In the genomic region with DNA sequence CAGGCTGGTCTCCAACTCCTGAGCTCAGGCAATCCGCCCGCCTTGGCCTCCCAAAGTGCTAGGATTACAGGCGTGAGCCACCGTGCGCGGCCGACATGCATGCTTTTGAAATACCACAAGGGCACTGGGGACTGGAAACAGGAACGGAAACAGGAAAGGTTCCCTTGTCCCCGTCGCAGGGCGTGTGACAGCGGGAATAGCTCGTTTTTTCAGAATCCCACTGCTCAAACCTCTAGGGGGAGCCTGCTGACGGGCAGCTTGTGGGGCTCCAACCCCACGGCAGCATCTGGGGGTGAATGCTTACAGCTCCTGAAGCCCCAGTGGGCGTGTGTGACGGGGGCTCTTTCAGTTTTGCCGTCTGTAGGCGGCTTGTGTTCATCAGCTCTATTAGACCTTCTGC, we compare ENCODE assay signal across 11 cellular contexts. TPM values are rescaled to one million over a fixed set of nuclear protein-coding genes. Genes with fewer than 3 reads are reported as not detected.
DNase-seq lines count a peak whose midpoint lies in the region; ATAC-seq and TF ChIP-seq lines count a peak whose summit lies in the region.
"Had no signal": no experiment of that assay in that cellular context is flagged by ENCODE, and none has a peak within 500 bp of the region (broad histone marks: within the 10 kb centered on the region; RNA-seq: fewer than 3 reads in every experiment).

No MANE protein-coding gene starts in this region.

- H3K4me3 ChIP-seq in uterus, result no peak overlapping the region
- H3K4me3 ChIP-seq: ascending aorta, thoracic aorta had no signal

- peak overlapping the region; percentile 87 for H3K27ac Mint-ChIP-seq in activated CD4-positive, alpha-beta T cell treated with anti-CD3 and anti-CD28 coated beads, Interleukin-2, amount 10 ng/mL, durations not matched to agents 24 days and 14 days

- H3K9me3 Mint-ChIP-seq in activated CD4-positive, alpha-beta T cell treated with anti-CD3 and anti-CD28 coated beads, Interleukin-2, amount 10 ng/mL, durations not matched to agents 24 days and 14 days, result no peaks in the 10 kb centered on the region

- H3K36me3 Mint-ChIP-seq in activated CD4-positive, alpha-beta T cell treated with anti-CD3 and anti-CD28 coated beads, Interleukin-2, amount 10 ng/mL, durations not matched to agents 24 days and 14 days (ENCODE audit: low read depth), result no peaks in the 10 kb centered on the region

- DNase-seq in NOMO-1 (lab: John Stamatoyannopoulos, UW; ENCODE audit: unreplicated experiment in 2 of 2), result peak; percentile 43 to 48
- DNase-seq in NOMO-1 treated with dmso at 0.1 percent for 144 hours (lab: John Stamatoyannopoulos, UW; ENCODE audit: unreplicated experiment), result no peak
- DNase-seq in activated CD4-positive, alpha-beta T cell treated with anti-CD3 and anti-CD28 coated beads, Interleukin-2, amount 10 ng/mL, durations not matched to agents 24 days and 14 days, result peak; percentile 78
- DNase-seq in erythroblast (lab: John Stamatoyannopoulos, UW), result peak; percentile 16 to 32
- DNase-seq in stimulated activated CD4-positive, alpha-beta T cell treated with anti-CD3 and anti-CD28 coated beads, Interleukin-12 subunit alpha, Interleukin-12 subunit beta, amount 100 ng/mL, for 4 hours, result peak; percentile 30
- no peak for DNase-seq in uterus
- no peak for DNase-seq in NK-92 treated with Interleukin-12 subunit alpha and Interleukin-12 subunit beta, amount 100 ng/mL, for 24 hours (lab: John Stamatoyannopoulos, UW)

- ATAC-seq in HG03175 (IDR thresholded peaks at IDR 0.05; ENCODE audit: unreplicated experiment), result no peak

- H3K9me3 ChIP-seq in uterus, result no peaks in the 10 kb centered on the region
- H3K9me3 ChIP-seq: ascending aorta, thoracic aorta had no signal

- peak overlapping the region; percentile 69 for H3K4me3 Mint-ChIP-seq in activated CD4-positive, alpha-beta T cell treated with anti-CD3 and anti-CD28 coated beads, Interleukin-2, amount 10 ng/mL, durations not matched to agents 24 days and 14 days

- peaks cover 11% of the 10 kb centered on the region for H3K27me3 Mint-ChIP-seq in activated CD4-positive, alpha-beta T cell treated with anti-CD3 and anti-CD28 coated beads, Interleukin-2, amount 10 ng/mL, durations not matched to agents 24 days and 14 days

- intact Hi-C loops in activated CD4-positive, alpha-beta T cell treated with anti-CD3 and anti-CD28 coated beads, Interleukin-2, amount 10 ng/mL, durations not matched to agents 24 days and 14 days (cut with micrococcal nuclease), result no loop called here
- intact Hi-C loops in uterus (cut with DNase I; ENCODE audit: low total_unique reads), result no loop called here

- no peak overlapping the region for H3K27ac ChIP-seq in uterus
- H3K27ac ChIP-seq: ascending aorta, thoracic aorta had no signal

- H3K4me1 Mint-ChIP-seq in activated CD4-positive, alpha-beta T cell treated with anti-CD3 and anti-CD28 coated beads, Interleukin-2, amount 10 ng/mL, durations not matched to agents 24 days and 14 days, result peaks cover 19% of the 10 kb centered on the region

- TF ChIP-seq POLR2A in erythroblast (IDR thresholded peaks at IDR 0.05; ENCODE audit: low read length) (no peak), uterus (IDR thresholded peaks at IDR 0.05) (no peak)

- H3K27me3 ChIP-seq in uterus, result no peaks in the 10 kb centered on the region
- H3K27me3 ChIP-seq: ascending aorta had no signal

- H3K4me1 ChIP-seq in uterus, result no peaks in the 10 kb centered on the region
- H3K4me1 ChIP-seq: ascending aorta had no signal

- no peaks in the 10 kb centered on the region for H3K36me3 ChIP-seq in uterus
- H3K36me3 ChIP-seq: ascending aorta, thoracic aorta had no signal

- peak in 1 of 4 experiments; percentile 4 for TF ChIP-seq CTCF in uterus (IDR thresholded peaks at IDR 0.05)

RNA-seq across cellular contexts. Expression of a gene that starts 18.8 kb away (rescaled TPM):
- total RNA-seq in activated CD4-positive, alpha-beta T cell treated with anti-CD3 and anti-CD28 coated beads, Interleukin-2, amount 10 ng/mL, durations not matched to agents 24 days and 14 days, result not detected in 2 replicates
- not detected for total RNA-seq in uterus
- total RNA-seq: ascending aorta, Daoy had no signal

RNA-seq across cellular contexts. Expression of a gene that starts 45.7 kb away (rescaled TPM):
- 1.8 and 1.9 TPM in 2 replicates for total RNA-seq in activated CD4-positive, alpha-beta T cell treated with anti-CD3 and anti-CD28 coated beads, Interleukin-2, amount 10 ng/mL, durations not matched to agents 24 days and 14 days
- 1 to 10 TPM in 2 of 4 donors, under 1 TPM in 1, not detected in 1; 0.77 to 3.2 (median 1.8) TPM for total RNA-seq in uterus

RNA-seq across cellular contexts. Expression of a gene that starts 53.4 kb away (rescaled TPM):
- not detected in 2 replicates for total RNA-seq in activated CD4-positive, alpha-beta T cell treated with anti-CD3 and anti-CD28 coated beads, Interleukin-2, amount 10 ng/mL, durations not matched to agents 24 days and 14 days
- total RNA-seq in uterus, result 1 to 10 TPM in 2 of 4 donors, not detected in 2; 1.5 to 3.5 TPM
- total RNA-seq: Daoy had no signal

Comparison
In these comparisons a context has a peak if more than half of its experiments do, and no peak if none do; other contexts are left out.
1. DNase-seq: peak in NOMO-1 (2 of 2), activated CD4-positive, alpha-beta T cell treated with anti-CD3 and anti-CD28 coated beads, Interleukin-2, amount 10 ng/mL, durations not matched to agents 24 days and 14 days (single experiment), erythroblast (2 of 2) and stimulated activated CD4-positive, alpha-beta T cell treated with anti-CD3 and anti-CD28 coated beads, Interleukin-12 subunit alpha, Interleukin-12 subunit beta, amount 100 ng/mL, for 4 hours (single experiment); none in NOMO-1 treated with dmso at 0.1 percent for 144 hours (single experiment), uterus (0 of 2) and NK-92 treated with Interleukin-12 subunit alpha and Interleukin-12 subunit beta, amount 100 ng/mL, for 24 hours (single experiment).